ENCODE assay signal across 8 cellular contexts in the genomic region with DNA sequence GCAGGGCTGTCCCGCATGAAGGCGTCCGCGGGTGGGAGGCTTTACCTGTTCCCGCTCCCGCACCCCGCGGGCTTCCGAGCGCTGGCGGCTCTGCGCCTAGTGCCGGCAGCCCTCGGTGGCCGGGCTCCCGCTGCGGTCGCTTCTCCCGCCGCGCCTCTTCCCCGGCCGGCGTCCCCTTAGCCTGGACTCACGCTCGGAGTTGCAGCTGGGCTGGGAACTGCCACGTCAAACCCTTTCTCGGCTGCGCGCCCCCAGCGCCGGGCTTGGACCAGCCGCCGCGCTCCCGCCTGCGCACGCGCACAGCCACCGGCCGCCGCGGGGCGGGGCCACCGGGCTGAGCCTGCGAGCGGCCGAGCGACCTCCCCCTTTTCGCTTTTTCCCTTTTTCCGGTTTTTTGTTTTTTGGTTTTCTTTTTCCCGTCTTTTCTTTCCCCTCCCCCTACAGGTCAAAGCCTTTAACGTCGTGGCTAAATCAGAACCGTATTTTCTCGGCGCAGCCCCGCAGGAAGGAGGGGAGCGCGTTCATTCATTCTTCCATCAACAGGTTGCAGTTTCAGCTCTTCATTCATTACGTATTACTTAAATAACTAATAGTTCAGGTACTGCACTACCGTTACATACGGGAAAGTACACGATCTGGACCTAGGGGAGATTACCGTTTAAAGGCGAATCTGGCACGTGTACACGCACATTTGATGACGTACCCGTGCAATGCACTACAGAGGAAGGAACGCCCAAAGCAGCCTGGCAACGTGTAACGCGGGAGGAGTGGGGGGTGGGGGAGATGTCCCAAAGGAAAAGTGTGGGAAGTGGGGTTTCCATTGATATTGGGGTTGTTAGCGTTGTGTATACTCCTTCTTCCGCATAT. TPM values are rescaled to one million over a fixed set of nuclear protein-coding genes. Genes with fewer than 3 reads are reported as not detected.
DNase-seq lines count a peak whose midpoint lies in the region; ATAC-seq and TF ChIP-seq lines count a peak whose summit lies in the region.

A gene with protein sequence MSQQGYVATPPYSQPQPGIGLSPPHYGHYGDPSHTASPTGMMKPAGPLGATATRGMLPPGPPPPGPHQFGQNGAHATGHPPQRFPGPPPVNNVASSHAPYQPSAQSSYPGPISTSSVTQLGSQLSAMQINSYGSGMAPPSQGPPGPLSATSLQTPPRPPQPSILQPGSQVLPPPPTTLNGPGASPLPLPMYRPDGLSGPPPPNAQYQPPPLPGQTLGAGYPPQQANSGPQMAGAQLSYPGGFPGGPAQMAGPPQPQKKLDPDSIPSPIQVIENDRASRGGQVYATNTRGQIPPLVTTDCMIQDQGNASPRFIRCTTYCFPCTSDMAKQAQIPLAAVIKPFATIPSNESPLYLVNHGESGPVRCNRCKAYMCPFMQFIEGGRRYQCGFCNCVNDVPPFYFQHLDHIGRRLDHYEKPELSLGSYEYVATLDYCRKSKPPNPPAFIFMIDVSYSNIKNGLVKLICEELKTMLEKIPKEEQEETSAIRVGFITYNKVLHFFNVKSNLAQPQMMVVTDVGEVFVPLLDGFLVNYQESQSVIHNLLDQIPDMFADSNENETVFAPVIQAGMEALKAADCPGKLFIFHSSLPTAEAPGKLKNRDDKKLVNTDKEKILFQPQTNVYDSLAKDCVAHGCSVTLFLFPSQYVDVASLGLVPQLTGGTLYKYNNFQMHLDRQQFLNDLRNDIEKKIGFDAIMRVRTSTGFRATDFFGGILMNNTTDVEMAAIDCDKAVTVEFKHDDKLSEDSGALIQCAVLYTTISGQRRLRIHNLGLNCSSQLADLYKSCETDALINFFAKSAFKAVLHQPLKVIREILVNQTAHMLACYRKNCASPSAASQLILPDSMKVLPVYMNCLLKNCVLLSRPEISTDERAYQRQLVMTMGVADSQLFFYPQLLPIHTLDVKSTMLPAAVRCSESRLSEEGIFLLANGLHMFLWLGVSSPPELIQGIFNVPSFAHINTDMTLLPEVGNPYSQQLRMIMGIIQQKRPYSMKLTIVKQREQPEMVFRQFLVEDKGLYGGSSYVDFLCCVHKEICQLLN (minus strand): TSS at position 231 of the 867 bp plus-strand sequence. CDS start 2,430 bp downstream, outside the sequence.

- no peaks in the 10 kb centered on the region for H3K27me3 Mint-ChIP-seq in central memory CD8-positive, alpha-beta T cell

- H3K4me3 Mint-ChIP-seq in central memory CD8-positive, alpha-beta T cell = peak within 1 kb of the TSS; percentile 98

- TF ChIP-seq CTCF in AG04450 (IDR thresholded peaks at IDR 0.05; ENCODE audit: low read depth, low read length) = no peak

- CTCF ChIA-PET in AG04450 (lab: Charles Lee) = interaction anchor here (0.9 to 1.5 kb wide), 2 partner anchors 48 to 64 kb away, joined by 3 read pairs; no protein-coding TSS in a partner anchor

- H3K4me1 Mint-ChIP-seq in central memory CD8-positive, alpha-beta T cell = peaks cover 14% of the 10 kb centered on the region

- H3K9me3 ChIP-seq in AG04450 (ENCODE audit: control insufficient read depth, insufficient read depth, low read length) = no peaks in the 10 kb centered on the region

- peak within 1 kb of the TSS; percentile 98 for H3K27ac Mint-ChIP-seq in central memory CD8-positive, alpha-beta T cell (ENCODE audit: low read depth)

- H3K27ac ChIP-seq in AG04450 (ENCODE audit: low read depth, low read length) = peak within 1 kb of the TSS; percentile 99

- DNase-seq in AG04450 (ENCODE audit: low read depth, low spot score) (peak; percentile 62), NCI-H2171 treated with DMSO at 0.1 percent for 48 hours (lab: John Stamatoyannopoulos, UW) (peak; percentile 62), islet precursor cell (peak; percentile 95)
- peak; percentile 63 for DNase-seq in activated CD4-positive, CD25-positive, alpha-beta regulatory T cell treated with anti-CD3 and anti-CD28 coated beads, Interleukin-2, amount 50 U/mL, for 16 hours (ENCODE audit: low read depth, low spot score)
- peak; percentile 68 to 72 for DNase-seq in central memory CD8-positive, alpha-beta T cell (ENCODE audit: low spot score in 2 of 2)
- DNase-seq in stimulated activated CD4-positive, alpha-beta T cell treated with anti-CD3 and anti-CD28 coated beads, Interleukin-12 subunit alpha, Interleukin-12 subunit beta, amount 100 ng/mL, for 48 hours (ENCODE audit: low read depth in 2 of 3, low spot score in 1 of 3) = peak; percentile 65 to 84 (median 70)

- H3K36me3 Mint-ChIP-seq in central memory CD8-positive, alpha-beta T cell (ENCODE audit: insufficient read depth) = peaks cover 13% of the 10 kb centered on the region

- ATAC-seq in GM18867 (IDR thresholded peaks at IDR 0.05; ENCODE audit: unreplicated experiment) (peak; percentile 74), HG03097 (IDR thresholded peaks at IDR 0.05; ENCODE audit: low FRiP score, unreplicated experiment) (peak; percentile 70)
- peak; percentile 83 for ATAC-seq in central memory CD8-positive, alpha-beta T cell (replicated peaks; ENCODE audit: extremely low read depth, poor library complexity, severe bottlenecking)

- H3K27me3 ChIP-seq in AG04450 (ENCODE audit: control insufficient read depth, insufficient read depth, low read length) = no peaks in the 10 kb centered on the region

- POLR2A ChIA-PET in AG04450 (lab: Yijun Ruan, JAX) = interaction anchor here (0.6 to 2.1 kb wide), 4 partner anchors 18 to 89 kb away, joined by 3 to 8 read pairs (median 4); partner anchors contain the start of gene SYNPO2

- peak within 1 kb of the TSS; percentile 97 for H3K4me3 ChIP-seq in AG04450 (ENCODE audit: low read depth, low read length)

- no peaks in the 10 kb centered on the region for H3K9me3 Mint-ChIP-seq in central memory CD8-positive, alpha-beta T cell

RNA-seq across cellular contexts. Expression of the gene that starts here (rescaled TPM):
- 113 and 154 TPM in 2 replicates for polyA plus RNA-seq in AG04450 (2011; rRNA removed)
- polyA minus RNA-seq in AG04450 (2011; rRNA and poly(A)+ RNA removed) = 146 and 183 TPM in 2 replicates

Comparison
In these comparisons a context has a peak if more than half of its experiments do, and no peak if none do; other contexts are left out.
1. Peak in every context shown above with its lines: DNase-seq, ATAC-seq, H3K4me3 ChIP-seq and H3K27ac ChIP-seq.